ENCODE assay signal across 1 cellular context in the genomic region with DNA sequence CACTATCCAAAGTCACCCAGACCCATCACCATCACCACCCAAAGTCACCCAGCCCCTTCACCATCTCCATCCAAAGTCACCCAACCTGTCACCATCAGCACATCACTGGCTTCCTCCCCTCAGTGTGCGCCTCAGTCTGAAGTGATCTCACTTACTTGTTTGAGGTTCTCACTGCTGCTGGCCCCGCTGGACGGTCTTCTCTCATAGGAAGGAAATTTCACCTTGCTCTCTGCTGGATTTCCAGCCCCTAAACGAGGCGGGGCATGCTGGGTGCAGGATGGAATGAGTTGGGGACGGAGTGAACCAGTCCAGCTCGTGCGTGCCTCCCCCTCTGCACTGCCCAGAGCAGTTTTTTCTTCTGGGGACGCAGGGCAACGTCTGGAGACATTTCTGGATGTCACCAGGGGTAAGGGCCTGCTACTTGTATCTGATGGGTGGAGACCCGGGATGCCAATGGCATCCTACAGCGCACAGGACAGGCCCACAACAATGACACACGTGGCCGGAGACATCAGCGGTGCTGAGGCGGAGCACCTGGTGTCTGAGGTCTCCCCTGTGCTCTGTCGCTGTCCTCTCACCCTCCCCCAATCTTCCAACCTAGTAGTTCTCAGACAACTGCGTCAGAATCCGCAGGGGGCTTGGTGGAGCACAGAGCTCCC.
TF ChIP-seq lines count a peak whose summit lies in the region.

No MANE protein-coding gene starts in this region.

TF ChIP-seq in IMR-90, 13 proteins besides CTCF, POLR2A, EP300 and RAD21:
- TF ChIP-seq RCOR1 (IDR thresholded peaks at IDR 0.05; ENCODE audit: insufficient replicate concordance, low read length) (no peak), RFX5 (IDR thresholded peaks at IDR 0.05; ENCODE audit: low read depth, low read length) (no peak), MAFK (IDR thresholded peaks at IDR 0.05; ENCODE audit: low read depth, low read length) (no peak), BHLHE40 (IDR thresholded peaks at IDR 0.05; ENCODE audit: low read depth, low read length) (no peak), FOS (IDR thresholded peaks at IDR 0.05; ENCODE audit: low read depth, low read length) (no peak), CHD1 (IDR thresholded peaks at IDR 0.05; ENCODE audit: low read depth, low read length) (no peak), MXI1 (IDR thresholded peaks at IDR 0.05; ENCODE audit: borderline replicate concordance, low read depth, low read length) (no peak), CEBPB (IDR thresholded peaks at IDR 0.05; ENCODE audit: low read depth, low read length) (no peak), NFE2L2 (IDR thresholded peaks at IDR 0.05; ENCODE audit: low read depth, low read length) (no peak), SMC3 (IDR thresholded peaks at IDR 0.05; ENCODE audit: low read depth, low read length) (no peak), MAZ (IDR thresholded peaks at IDR 0.05; ENCODE audit: borderline replicate concordance, low read depth, low read length) (no peak)
- TF ChIP-seq, protein P1, sequence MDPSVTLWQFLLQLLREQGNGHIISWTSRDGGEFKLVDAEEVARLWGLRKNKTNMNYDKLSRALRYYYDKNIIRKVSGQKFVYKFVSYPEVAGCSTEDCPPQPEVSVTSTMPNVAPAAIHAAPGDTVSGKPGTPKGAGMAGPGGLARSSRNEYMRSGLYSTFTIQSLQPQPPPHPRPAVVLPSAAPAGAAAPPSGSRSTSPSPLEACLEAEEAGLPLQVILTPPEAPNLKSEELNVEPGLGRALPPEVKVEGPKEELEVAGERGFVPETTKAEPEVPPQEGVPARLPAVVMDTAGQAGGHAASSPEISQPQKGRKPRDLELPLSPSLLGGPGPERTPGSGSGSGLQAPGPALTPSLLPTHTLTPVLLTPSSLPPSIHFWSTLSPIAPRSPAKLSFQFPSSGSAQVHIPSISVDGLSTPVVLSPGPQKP (IDR thresholded peaks at IDR 0.05; ENCODE audit: borderline replicate concordance, low read depth, low read length), result no peak
- TF ChIP-seq, protein P2, sequence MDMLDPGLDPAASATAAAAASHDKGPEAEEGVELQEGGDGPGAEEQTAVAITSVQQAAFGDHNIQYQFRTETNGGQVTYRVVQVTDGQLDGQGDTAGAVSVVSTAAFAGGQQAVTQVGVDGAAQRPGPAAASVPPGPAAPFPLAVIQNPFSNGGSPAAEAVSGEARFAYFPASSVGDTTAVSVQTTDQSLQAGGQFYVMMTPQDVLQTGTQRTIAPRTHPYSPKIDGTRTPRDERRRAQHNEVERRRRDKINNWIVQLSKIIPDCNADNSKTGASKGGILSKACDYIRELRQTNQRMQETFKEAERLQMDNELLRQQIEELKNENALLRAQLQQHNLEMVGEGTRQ (IDR thresholded peaks at IDR 0.05; ENCODE audit: low read depth, low read length), result no peak
TF ChIP-seq in IMR-90: peak in this region for 0.
